Comparison of ENCODE assay signal across 19 cellular contexts in genomic region chr11:25983280-25983679, GRCh38.
DNase-seq lines count a peak whose midpoint lies in the region; ATAC-seq and TF ChIP-seq lines count a peak whose summit lies in the region.
"Had no signal": no experiment of that assay in that cellular context is flagged by ENCODE, and none has a peak within 500 bp of the region (broad histone marks: within the 10 kb centered on the region; RNA-seq: fewer than 3 reads in every experiment).

No MANE protein-coding gene starts in this region.

- DNase-seq in Karpas-422 = peak; percentile 59
- no peak for DNase-seq in OCI-LY7 (ENCODE audit: low spot score)
- DNase-seq in naive B cell = no peak
- no peak for DNase-seq in mucosa of descending colon
- no peak for DNase-seq in effector memory CD4-positive, alpha-beta T cell
- DNase-seq: 8988T; ACHN; AML-193; C1 segment of cervical spinal cord; Calu3; CD4-positive, alpha-beta memory T cell; COR-L47; DMS53; DMS79 treated with DMSO at 0.1 percent for 48 hours; GOT3 had no signal

- H2AFZ ChIP-seq in Karpas-422 (ENCODE audit: low read length) (no peak overlapping the region), OCI-LY7 (ENCODE audit: low read length) (peak overlapping the region; percentile 94; the same call in 1 of the 2 replicates)

- H3K36me3 Mint-ChIP-seq in naive B cell = no peaks in the 10 kb centered on the region
- H3K36me3 Mint-ChIP-seq: CD4-positive, alpha-beta memory T cell had no signal

- no peaks in the 10 kb centered on the region for H3K79me2 ChIP-seq in DOHH2 (ENCODE audit: control insufficient read depth, low read length)
- no peaks in the 10 kb centered on the region for H3K79me2 ChIP-seq in Karpas-422 (ENCODE audit: low read length)
- no peaks in the 10 kb centered on the region for H3K79me2 ChIP-seq in OCI-LY7 (ENCODE audit: insufficient read depth, low read depth, low read length)

- H3K27ac Mint-ChIP-seq in naive B cell = peak overlapping the region in 4 of 6 donors; percentile 2 to 95 (median 87)
- H3K27ac Mint-ChIP-seq: CD4-positive, alpha-beta memory T cell had no signal

- no peaks in the 10 kb centered on the region for H3K27me3 Mint-ChIP-seq in naive B cell
- H3K27me3 Mint-ChIP-seq: CD4-positive, alpha-beta memory T cell had no signal

- H3K4me1 ChIP-seq in DOHH2 (ENCODE audit: control insufficient read depth, low read length) (peaks cover 39% of the 10 kb centered on the region), Karpas-422 (ENCODE audit: low read length) (peaks cover 53% of the 10 kb centered on the region), OCI-LY7 (ENCODE audit: insufficient read depth, low read length, poor library complexity, severe bottlenecking) (peaks cover 13% of the 10 kb centered on the region), mucosa of descending colon (ENCODE audit: low read depth) (no peaks in the 10 kb centered on the region)
- H3K4me1 ChIP-seq in effector memory CD4-positive, alpha-beta T cell (ENCODE audit: control insufficient read depth, insufficient read depth, low read length, poor library complexity, severe bottlenecking) = no peaks in the 10 kb centered on the region
- H3K4me1 ChIP-seq: A549, HAP-1 had no signal

- BruUV-seq in OCI-LY7 (replicated peaks; lab: Mats Ljungman, UMichigan) = no TSS peak

- CTCF ChIA-PET in OCI-LY7 (lab: Charles Lee; ENCODE audit: unreplicated experiment) = interaction anchor here (0.6 to 2.1 kb wide), 5 partner anchors 10 to 149 kb away, joined by 3 to 6 read pairs (median 3); no protein-coding TSS in a partner anchor

- TF ChIP-seq CTCF in DOHH2 (IDR thresholded peaks at IDR 0.05; ENCODE audit: low read depth, low read length, poor library complexity, severe bottlenecking) (no peak), OCI-LY7 (conservative IDR thresholded peaks at IDR 0.05; ENCODE audit: low read length) (no peak), mucosa of descending colon (IDR thresholded peaks at IDR 0.05) (no peak)

- intact Hi-C loops in OCI-LY7 (cut with micrococcal nuclease; ENCODE audit: unreplicated experiment) (no loop called here), mucosa of descending colon (cut with DNase I, micrococcal nuclease) (loop anchor here in 1 of 2 donors (10.0 kb wide), 1 partner anchor 292 kb away; no protein-coding TSS in a partner anchor)

- peaks cover 11 to 24% (median 14%) of the 10 kb centered on the region in 3 donors for H3K4me1 Mint-ChIP-seq in naive B cell
- H3K4me1 Mint-ChIP-seq: CD4-positive, alpha-beta memory T cell had no signal

- H3K9me3 ChIP-seq in DOHH2 (ENCODE audit: control insufficient read depth, insufficient read depth, low read length) (0 out of 2 replicates have a peak, but pooled peaks cover 3% of the 10 kb centered on the region), Karpas-422 (ENCODE audit: low read length) (no peaks in the 10 kb centered on the region), OCI-LY7 (ENCODE audit: low read length) (no peaks in the 10 kb centered on the region), mucosa of descending colon (no peaks in the 10 kb centered on the region)
- H3K9me3 ChIP-seq in effector memory CD4-positive, alpha-beta T cell (ENCODE audit: control insufficient read depth, low read length) = no peaks in the 10 kb centered on the region
- H3K9me3 ChIP-seq: A549, HAP-1 had no signal

- H3K9me3 Mint-ChIP-seq in naive B cell = peaks cover 0 to 5% (median 0%) of the 10 kb centered on the region in 7 donors

- peak overlapping the region; percentile 66 for H3K4me3 ChIP-seq in DOHH2 (ENCODE audit: low read length)
- H3K4me3 ChIP-seq in Karpas-422 (ENCODE audit: low read length) = no peak overlapping the region
- no peak overlapping the region for H3K4me3 ChIP-seq in OCI-LY7 (ENCODE audit: low read depth, low read length, poor library complexity, severe bottlenecking)
- no peak overlapping the region for H3K4me3 ChIP-seq in mucosa of descending colon
- no peak overlapping the region for H3K4me3 ChIP-seq in effector memory CD4-positive, alpha-beta T cell (ENCODE audit: insufficient read depth, low read depth, low read length, poor library complexity, severe bottlenecking)
- H3K4me3 ChIP-seq: A549, HAP-1 had no signal

- H3K36me3 ChIP-seq in DOHH2 (ENCODE audit: control insufficient read depth, low read length) (peaks cover 10% of the 10 kb centered on the region), Karpas-422 (ENCODE audit: insufficient read depth, low read length) (no peaks in the 10 kb centered on the region), OCI-LY7 (ENCODE audit: insufficient read depth, low read length) (no peaks in the 10 kb centered on the region), mucosa of descending colon (ENCODE audit: low read depth) (no peaks in the 10 kb centered on the region)
- no peaks in the 10 kb centered on the region for H3K36me3 ChIP-seq in effector memory CD4-positive, alpha-beta T cell (ENCODE audit: control insufficient read depth, insufficient read depth, low read length)
- H3K36me3 ChIP-seq: HAP-1 had no signal

- H3K9ac ChIP-seq in Karpas-422 (ENCODE audit: low read length) = no peak overlapping the region

- POLR2A ChIA-PET in OCI-LY7 (lab: Charles Lee) = interaction anchor here (0.7 to 5.5 kb wide), 10 partner anchors 9 to 245 kb away, joined by 3 to 57 read pairs (median 4); no protein-coding TSS in a partner anchor

- H3K27ac ChIP-seq in DOHH2 (ENCODE audit: low read depth, low read length) = peak overlapping the region; percentile 74
- peak overlapping the region; percentile 92 for H3K27ac ChIP-seq in Karpas-422 (ENCODE audit: low read length)
- no peak overlapping the region for H3K27ac ChIP-seq in OCI-LY7 (ENCODE audit: low read depth, low read length, poor library complexity, severe bottlenecking)
- H3K27ac ChIP-seq in effector memory CD4-positive, alpha-beta T cell (ENCODE audit: insufficient read depth, low read length, poor library complexity, severe bottlenecking) = no peak overlapping the region
- H3K27ac ChIP-seq: A549 had no signal

- H3K4me2 ChIP-seq in DOHH2 (ENCODE audit: low read length) (peak overlapping the region; percentile 82), Karpas-422 (ENCODE audit: low read depth, low read length, poor library complexity, severe bottlenecking) (peak overlapping the region; percentile 53), OCI-LY7 (ENCODE audit: low read length) (no peak overlapping the region)
- H3K4me2 ChIP-seq: A549 had no signal

- H4K20me1 ChIP-seq in DOHH2 (ENCODE audit: control insufficient read depth, insufficient read depth, low read depth, low read length) (no peaks in the 10 kb centered on the region), Karpas-422 (ENCODE audit: insufficient read depth, low read depth, low read length) (no peaks in the 10 kb centered on the region), OCI-LY7 (ENCODE audit: insufficient read depth, low read length) (no peaks in the 10 kb centered on the region)

- H3K4me3 Mint-ChIP-seq in naive B cell = peak overlapping the region in 5 of 8 donors; percentile 6 to 59 (median 25)
- H3K4me3 Mint-ChIP-seq: CD4-positive, alpha-beta memory T cell had no signal

- H3K27me3 ChIP-seq in DOHH2 (ENCODE audit: control insufficient read depth, low read length) = no peaks in the 10 kb centered on the region
- no peaks in the 10 kb centered on the region for H3K27me3 ChIP-seq in Karpas-422 (ENCODE audit: low read length)
- no peaks in the 10 kb centered on the region for H3K27me3 ChIP-seq in effector memory CD4-positive, alpha-beta T cell (replicated peaks; ENCODE audit: control insufficient read depth, insufficient read depth, low read length, poor library complexity, severe bottlenecking)

- no peaks in the 10 kb centered on the region for H3K9me2 ChIP-seq in DOHH2 (replicated peaks; ENCODE audit: control insufficient read depth, low read length)
- no peaks in the 10 kb centered on the region for H3K9me2 ChIP-seq in Karpas-422 (replicated peaks; ENCODE audit: insufficient read depth, low read length)
- H3K9me2 ChIP-seq in OCI-LY7 (ENCODE audit: insufficient read depth, low read length) = no peaks in the 10 kb centered on the region

- peak in 1 of 2 donors; percentile 17 for ATAC-seq in naive B cell (ENCODE audit: low read depth in 2 of 2)
- no peak for ATAC-seq in GM19395 (IDR thresholded peaks at IDR 0.05; ENCODE audit: unreplicated experiment)
- ATAC-seq in mucosa of descending colon = no peak
- ATAC-seq: A549 had no signal

- H3F3A ChIP-seq in DOHH2 (ENCODE audit: control insufficient read depth, insufficient read depth) = peaks cover 3% of the 10 kb centered on the region; the same call in 1 of the 2 replicates

Comparison
In these comparisons a context has a peak if more than half of its experiments do, and no peak if none do; other contexts are left out.
1. H3K27ac ChIP-seq: peak in DOHH2 (single experiment) and Karpas-422 (single experiment); none in OCI-LY7 (single experiment) and effector memory CD4-positive, alpha-beta T cell (single experiment).